29 cellular contexts compared by ENCODE assay signal in the genomic region with DNA sequence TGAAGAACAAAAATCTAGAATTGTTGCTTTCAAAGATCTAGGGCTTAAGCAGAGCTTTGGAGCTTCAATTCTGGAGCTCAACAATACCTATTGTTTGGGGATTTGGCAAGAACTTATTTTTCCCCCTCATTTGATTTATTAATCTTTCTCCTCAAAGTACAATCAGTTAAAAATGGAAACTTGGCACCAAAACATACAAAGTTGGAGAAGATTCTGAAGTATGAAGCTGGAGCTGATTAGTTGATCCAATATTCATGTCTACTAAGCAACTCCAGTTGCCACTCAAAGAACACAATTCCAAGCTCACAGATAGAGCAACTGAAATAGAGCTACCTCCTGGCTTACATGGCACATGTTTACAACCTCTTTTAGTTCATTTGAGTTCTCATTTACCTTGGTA. TPM values are rescaled to one million over a fixed set of nuclear protein-coding genes. Genes with fewer than 3 reads are reported as not detected.
DNase-seq lines count a peak whose midpoint lies in the region; ATAC-seq, FAIRE-seq and TF ChIP-seq lines count a peak whose summit lies in the region.
"Had no signal": no experiment of that assay in that cellular context is flagged by ENCODE, and none has a peak within 500 bp of the region (broad histone marks: within the 10 kb centered on the region; RNA-seq: fewer than 3 reads in every experiment).

No MANE protein-coding gene starts in this region.

- H3K4me1 ChIP-seq in endodermal cell (ENCODE audit: control insufficient read depth, insufficient read depth, low read length): peaks cover 10% of the 10 kb centered on the region
- H3K4me1 ChIP-seq in skeletal muscle tissue (ENCODE audit: control insufficient read depth in 3 of 3, insufficient read depth in 3 of 3, low read length in 3 of 3): peaks cover 19 to 32% (median 25%) of the 10 kb centered on the region in 3 donors
- H3K4me1 ChIP-seq: BE2C had no signal

- DNase-seq in endodermal cell (no peak), inferior parietal cortex (ENCODE audit: extremely low spot score) (peak; percentile 53), D721Med (ENCODE audit: insufficient read length, low spot score) (no peak), hypothalamus (lab: John Stamatoyannopoulos, UW) (no peak), NCI-H1694 (lab: John Stamatoyannopoulos, UW) (no peak)
- no peak for DNase-seq in activated naive CD8-positive, alpha-beta T cell treated with anti-CD3 and anti-CD28 coated beads, Interleukin-2, amount 50 U/mL, for 24 hours
- DNase-seq: 8988T; ACHN; BE2C; CD8-positive, alpha-beta memory T cell; DMS79 treated with DMSO at 0.1 percent for 48 hours; GF-D8; HCEC 1CT; IMR-90; KG1; MG63; NCI-H1105 treated with DMSO at 0.1 percent for 48 hours; NCI-H146; NCI-H2029; NCI-H446; NCI-H526; NCI-H82; NK-92 treated with Interleukin-12 subunit alpha and Interleukin-12 subunit beta, amount 100 ng/mL, for 24 hours; PC-3 had no signal

- H3K27me3 ChIP-seq in endodermal cell (ENCODE audit: control insufficient read depth, insufficient read depth, low read length, poor library complexity, severe bottlenecking) (no peaks in the 10 kb centered on the region), skeletal muscle tissue (ENCODE audit: control insufficient read depth in 3 of 3, insufficient read depth in 3 of 3, low read length in 3 of 3) (no peaks in the 10 kb centered on the region)
- H3K27me3 ChIP-seq: BE2C had no signal

- H3K9me3 ChIP-seq in endodermal cell (ENCODE audit: control insufficient read depth, low read length): no peaks in the 10 kb centered on the region
- no peaks in the 10 kb centered on the region for H3K9me3 ChIP-seq in skeletal muscle tissue (ENCODE audit: control insufficient read depth in 3 of 3, low read length in 3 of 3)
- H3K9me3 ChIP-seq: BE2C, MG63 had no signal

- H3K36me3 Mint-ChIP-seq in endodermal cell (ENCODE audit: low read depth): no peaks in the 10 kb centered on the region
- no peaks in the 10 kb centered on the region for H3K36me3 Mint-ChIP-seq in activated naive CD8-positive, alpha-beta T cell treated with anti-CD3 and anti-CD28 coated beads, Interleukin-2, amount 50 U/mL, for 24 hours (ENCODE audit: low read depth)
- H3K36me3 Mint-ChIP-seq: CD14-positive monocyte; CD8-positive, alpha-beta memory T cell had no signal

- H3K4me3 ChIP-seq in endodermal cell (ENCODE audit: low read length) (peak overlapping the region; percentile 21), skeletal muscle tissue (ENCODE audit: low read length in 3 of 3) (peak overlapping the region in 1 of 3 donors; percentile 59)
- H3K4me3 ChIP-seq: MG63 had no signal

- H3K27ac Mint-ChIP-seq in endodermal cell: no peak overlapping the region
- H3K27ac Mint-ChIP-seq in activated naive CD8-positive, alpha-beta T cell treated with anti-CD3 and anti-CD28 coated beads, Interleukin-2, amount 50 U/mL, for 24 hours: no peak overlapping the region
- H3K27ac Mint-ChIP-seq: CD14-positive monocyte had no signal

- FAIRE-seq in D721Med (lab: Jason Lieb, UNC): no peak
- FAIRE-seq: GM12891, H1 had no signal

- H3K36me3 ChIP-seq in endodermal cell (ENCODE audit: control insufficient read depth, insufficient read depth, low read length) (peaks cover 12% of the 10 kb centered on the region), skeletal muscle tissue (ENCODE audit: control insufficient read depth in 3 of 3, insufficient read depth in 3 of 3, low read length in 3 of 3) (peaks cover 2 to 10% (median 6%) of the 10 kb centered on the region in 3 donors)
- H3K36me3 ChIP-seq: BE2C, MG63 had no signal

- no peaks in the 10 kb centered on the region for H3K9me3 Mint-ChIP-seq in endodermal cell
- H3K9me3 Mint-ChIP-seq in activated naive CD8-positive, alpha-beta T cell treated with anti-CD3 and anti-CD28 coated beads, Interleukin-2, amount 50 U/mL, for 24 hours: no peaks in the 10 kb centered on the region

- peaks cover 14% of the 10 kb centered on the region for H3K4me1 Mint-ChIP-seq in endodermal cell
- H3K4me1 Mint-ChIP-seq in activated naive CD8-positive, alpha-beta T cell treated with anti-CD3 and anti-CD28 coated beads, Interleukin-2, amount 50 U/mL, for 24 hours: peaks cover 10% of the 10 kb centered on the region

- TF ChIP-seq CTCF in endodermal cell (conservative IDR thresholded peaks at IDR 0.05) (no peak), D721Med (IDR thresholded peaks at IDR 0.05; ENCODE audit: insufficient read depth, missing control alignments) (no peak)

- H3K4me3 Mint-ChIP-seq in endodermal cell: no peak overlapping the region
- no peak overlapping the region for H3K4me3 Mint-ChIP-seq in activated naive CD8-positive, alpha-beta T cell treated with anti-CD3 and anti-CD28 coated beads, Interleukin-2, amount 50 U/mL, for 24 hours
- H3K4me3 Mint-ChIP-seq: CD14-positive monocyte; CD8-positive, alpha-beta memory T cell had no signal

- peaks cover 13% of the 10 kb centered on the region for H3K27me3 Mint-ChIP-seq in endodermal cell (ENCODE audit: insufficient read depth)
- H3K27me3 Mint-ChIP-seq in activated naive CD8-positive, alpha-beta T cell treated with anti-CD3 and anti-CD28 coated beads, Interleukin-2, amount 50 U/mL, for 24 hours: peaks cover 14% of the 10 kb centered on the region

- no peak for ATAC-seq in activated naive CD8-positive, alpha-beta T cell treated with anti-CD3 and anti-CD28 coated beads, Interleukin-2, amount 50 U/mL, for 24 hours
- ATAC-seq: PC-3 had no signal

- peak overlapping the region; percentile 56 for H3K27ac ChIP-seq in angular gyrus (ENCODE audit: low read depth, low read length)
- H3K27ac ChIP-seq in endodermal cell (ENCODE audit: low read depth, low read length): no peak overlapping the region
- peak overlapping the region; percentile 85 for H3K27ac ChIP-seq in skeletal muscle tissue (ENCODE audit: low read depth, low read length)

- H3K9ac ChIP-seq in endodermal cell (ENCODE audit: extremely low read depth, low read length, poor library complexity, severe bottlenecking): no peak overlapping the region
- no peak overlapping the region for H3K9ac ChIP-seq in skeletal muscle tissue (ENCODE audit: low read depth in 1 of 3, low read length in 3 of 3)

RNA-seq across cellular contexts. Expression of gene FAM13C, which starts 3.8 kb away (rescaled TPM):
- total RNA-seq in endodermal cell: 1 to 10 TPM; 2.5 to 3.7 TPM
- polyA plus RNA-seq in endodermal cell (2013, experiment 1 of 2): 5.6 TPM
- 5.8 TPM for polyA plus RNA-seq in endodermal cell (2013, experiment 2 of 2)
- 31.8 TPM for total RNA-seq in skeletal muscle tissue
- total RNA-seq: CD8-positive, alpha-beta memory T cell had no signal
- polyA plus RNA-seq: CD14-positive monocyte; CD8-positive, alpha-beta memory T cell had no signal
